ENCODE assay signal across 16 cellular contexts in genomic region chr10:78360284-78360683, GRCh38.
"Had no signal": no experiment of that assay in that cellular context is flagged by ENCODE, and none has a peak within 500 bp of the region (broad histone marks: within the 10 kb centered on the region; RNA-seq: fewer than 3 reads in every experiment).

No MANE protein-coding gene starts in this region.

- H3K9me3 ChIP-seq: left ventricle myocardium inferior, SK-N-SH, tibial artery had no signal

- H3K4me2 ChIP-seq: SK-N-SH had no signal

- H3K36me3 ChIP-seq: left ventricle myocardium inferior, tibial artery had no signal

- H3K27ac ChIP-seq: left ventricle myocardium inferior, tibial artery had no signal

- H3K4me3 Mint-ChIP-seq: neural crest cell had no signal

- H3K27ac Mint-ChIP-seq: activated naive CD4-positive, alpha-beta T cell treated with anti-CD3 and anti-CD28 coated beads, Interleukin-2, amount 50 U/mL, for 72 hours; progenitor cell of endocrine pancreas had no signal

- H3K9ac ChIP-seq: SK-N-SH had no signal

- DNase-seq: activated CD4-positive, alpha-beta T cell treated with anti-CD3 and anti-CD28 coated beads, Interleukin-2, amount 50 U/mL, for 1 hour; activated CD4-positive, CD25-positive, alpha-beta regulatory T cell treated with anti-CD3 and anti-CD28 coated beads, Interleukin-2, amount 50 U/mL, for 72 hours; activated gamma-delta T cell treated with Interleukin-2 at 50 U/mL for 16 hours; activated T-cell treated with anti-CD3 and anti-CD28 coated beads, Interleukin-2, amount 50 U/mL, for 1 hour; amygdala; erythroblast; foreskin fibroblast; left ventricle myocardium inferior; retina; stimulated activated CD4-positive, alpha-beta T cell treated with anti-CD3 and anti-CD28 coated beads, Interleukin-4, amount 100 ng/mL, for 24 hours; stimulated activated naive CD8-positive, alpha-beta T cell treated with anti-CD3 and anti-CD28 coated beads, Interleukin-15, Interleukin-2, amounts not matched to agents 100 U/mL and 50 U/mL, for 24 hours; tibial artery had no signal

- H3K4me3 ChIP-seq: left ventricle myocardium inferior, tibial artery had no signal

- H3K9me3 Mint-ChIP-seq: neural crest cell had no signal
